8 cellular contexts compared by ENCODE assay signal in genomic region chr7:125059861-125060456, GRCh38.
DNase-seq lines count a peak whose midpoint lies in the region; ATAC-seq, FAIRE-seq and TF ChIP-seq lines count a peak whose summit lies in the region.

No MANE protein-coding gene starts in this region.

- no peaks in the 10 kb centered on the region for H3K9me3 Mint-ChIP-seq in activated T-cell treated with anti-CD3 and anti-CD28 coated beads, Interleukin-2, amount 50 U/mL, for 72 hours

- POLR2A ChIA-PET in endothelial cell of umbilical vein (lab: Charles Lee): no interaction called here

- no peaks in the 10 kb centered on the region for H3K27me3 ChIP-seq in endothelial cell of umbilical vein (ENCODE audit: control insufficient read depth in 2 of 2, insufficient read depth in 2 of 2, low read length in 2 of 2)

- no peaks in the 10 kb centered on the region for H3K79me2 ChIP-seq in endothelial cell of umbilical vein (ENCODE audit: control insufficient read depth, insufficient read depth, low read length)

- ATAC-seq in HG02623 (IDR thresholded peaks at IDR 0.05; ENCODE audit: unreplicated experiment): no peak
- no peak for ATAC-seq in activated T-cell treated with anti-CD3 and anti-CD28 coated beads, Interleukin-2, amount 50 U/mL, for 72 hours (replicated peaks in 1 of 2)

- peak; percentile 71 for TF ChIP-seq CTCF in 22Rv1 (IDR thresholded peaks at IDR 0.05)
- TF ChIP-seq CTCF in GM13976 (IDR thresholded peaks at IDR 0.05; ENCODE audit: borderline replicate concordance, control extremely low read depth, extremely low read depth, insufficient read depth, missing control alignments): no peak
- peak; percentile 3 to 24 for TF ChIP-seq CTCF in endothelial cell of umbilical vein (IDR thresholded peaks at IDR 0.05; ENCODE audit: extremely low read depth in 1 of 2, insufficient read depth in 1 of 2, low read depth in 1 of 2, low read length in 2 of 2)
- no peak for TF ChIP-seq CTCF in GM20000 (IDR thresholded peaks at IDR 0.05; ENCODE audit: extremely low read depth, missing control alignments)

- intact Hi-C loops in endothelial cell of umbilical vein (cut with micrococcal nuclease): loop anchor here (1.0 to 10.0 kb wide), 5 partner anchors 77 to 611 kb away; no protein-coding TSS in a partner anchor

- no peak overlapping the region for H2AFZ ChIP-seq in endothelial cell of umbilical vein (ENCODE audit: low read depth, low read length)

- no peaks in the 10 kb centered on the region for H3K36me3 ChIP-seq in endothelial cell of umbilical vein (ENCODE audit: control insufficient read depth in 2 of 2, extremely low read depth in 1 of 2, insufficient read depth in 2 of 2, low read length in 2 of 2)

- dilution Hi-C loops in endothelial cell of umbilical vein (cut with MboI; ENCODE audit: extremely low pct_ligation_motif_present, low sequenced_read_pairs): no loop called here

- no peak for TF ChIP-seq POLR2A in endothelial cell of umbilical vein (IDR thresholded peaks at IDR 0.05; ENCODE audit: low read depth, low read length)

- DNase-seq in GM13976 (ENCODE audit: low spot score) (peak; percentile 8), NCI-H82 treated with DMSO at 0.1 percent for 48 hours (lab: John Stamatoyannopoulos, UW; ENCODE audit: unreplicated experiment) (peak; percentile 20), endothelial cell of umbilical vein (ENCODE audit: low read depth, low spot score) (peak; percentile 36), activated gamma-delta T cell treated with Interleukin-2 at 50 U/mL for 16 hours (no peak), GM20000 (ENCODE audit: low spot score) (no peak)
- no peak for DNase-seq in activated T-cell treated with anti-CD3 and anti-CD28 coated beads, Interleukin-2, amount 50 U/mL, for 72 hours

- peaks cover 13% of the 10 kb centered on the region for H3K4me1 ChIP-seq in endothelial cell of umbilical vein (ENCODE audit: control insufficient read depth, extremely low read depth, insufficient read depth, low read length)

- no peaks in the 10 kb centered on the region for H3K9me1 ChIP-seq in endothelial cell of umbilical vein (replicated peaks; ENCODE audit: control insufficient read depth, extremely low read depth, insufficient read depth, low read length)

- CTCF ChIA-PET in endothelial cell of umbilical vein (lab: Charles Lee): interaction anchor here (0.6 to 6.7 kb wide), 60 partner anchors 9 to 1840 kb away, joined by 3 to 297 read pairs (median 4); partner anchors contain the start of gene POT1

- no peak for FAIRE-seq in endothelial cell of umbilical vein (lab: Jason Lieb, UNC)

- no TSS peak for BruUV-seq in endothelial cell of umbilical vein (replicated peaks; lab: Mats Ljungman, UMichigan)

- H3K27ac ChIP-seq in 22Rv1 (peak overlapping the region; percentile 38), endothelial cell of umbilical vein (ENCODE audit: insufficient read depth, low read depth, low read length) (no peak overlapping the region)

- no peaks in the 10 kb centered on the region for H4K20me1 ChIP-seq in endothelial cell of umbilical vein (replicated peaks; ENCODE audit: control insufficient read depth, extremely low read depth, insufficient read depth, low read length)

- H3K4me3 Mint-ChIP-seq in activated T-cell treated with anti-CD3 and anti-CD28 coated beads, Interleukin-2, amount 50 U/mL, for 72 hours: no peak overlapping the region

- in situ Hi-C loops in GM13976 (cut with MboI; ENCODE audit: low sequenced_read_pairs, unreplicated experiment): loop anchor here (25.0 kb wide), 1 partner anchor 602 kb away; no protein-coding TSS in a partner anchor

- H3K4me1 Mint-ChIP-seq in activated T-cell treated with anti-CD3 and anti-CD28 coated beads, Interleukin-2, amount 50 U/mL, for 72 hours (ENCODE audit: low read depth): no peaks in the 10 kb centered on the region

- H3K27me3 Mint-ChIP-seq in activated T-cell treated with anti-CD3 and anti-CD28 coated beads, Interleukin-2, amount 50 U/mL, for 72 hours (ENCODE audit: low read depth): no peaks in the 10 kb centered on the region

- no peaks in the 10 kb centered on the region for H3K36me3 Mint-ChIP-seq in activated T-cell treated with anti-CD3 and anti-CD28 coated beads, Interleukin-2, amount 50 U/mL, for 72 hours (ENCODE audit: insufficient read depth in 2 of 2)

- peak overlapping the region in 1 of 3 experiments; percentile 52 for H3K4me3 ChIP-seq in endothelial cell of umbilical vein (replicated peaks in 1 of 3; ENCODE audit: insufficient read depth in 1 of 3, low read depth in 1 of 3, low read length in 3 of 3)

- H3K9me3 ChIP-seq in endothelial cell of umbilical vein (replicated peaks; ENCODE audit: control insufficient read depth, insufficient read depth, low read length): no peaks in the 10 kb centered on the region

- H3K27ac Mint-ChIP-seq in activated T-cell treated with anti-CD3 and anti-CD28 coated beads, Interleukin-2, amount 50 U/mL, for 72 hours: no peak overlapping the region

- peak overlapping the region; percentile 42 for H3K4me2 ChIP-seq in endothelial cell of umbilical vein (ENCODE audit: insufficient read depth, low read length)

- H3K9ac ChIP-seq in endothelial cell of umbilical vein (replicated peaks; ENCODE audit: extremely low read depth, insufficient read depth, low read length): no peak overlapping the region

TF ChIP-seq in endothelial cell of umbilical vein, 7 proteins besides CTCF, POLR2A, EP300 and RAD21:
- TF ChIP-seq EZH2 (IDR thresholded peaks at IDR 0.05; ENCODE audit: borderline replicate concordance, low read depth, low read length, severe bottlenecking) (no peak), MAX (IDR thresholded peaks at IDR 0.05; ENCODE audit: insufficient read depth, insufficient read length) (no peak), GATA2 (IDR thresholded peaks at IDR 0.05; ENCODE audit: insufficient read depth, insufficient read length, low read depth, low read length) (no peak), MYC (IDR thresholded peaks at IDR 0.05; ENCODE audit: low read depth, low read length) (no peak), POLR2AphosphoS5 (IDR thresholded peaks at IDR 0.05; ENCODE audit: insufficient read depth, low read depth, low read length) (no peak), FOS (IDR thresholded peaks at IDR 0.05; ENCODE audit: borderline replicate concordance, insufficient read depth, low read length) (no peak), JUN (IDR thresholded peaks at IDR 0.05; ENCODE audit: borderline replicate concordance, insufficient read depth, insufficient read length, low read depth) (no peak)

Comparison
In these comparisons a context has a peak if more than half of its experiments do, and no peak if none do; other contexts are left out.
1. CTCF ChIP-seq: peak in 22Rv1 (single experiment) and endothelial cell of umbilical vein (2 of 2); none in GM13976 (single experiment) and GM20000 (single experiment).
2. DNase-seq: peak in GM13976 (single experiment), NCI-H82 treated with DMSO at 0.1 percent for 48 hours (single experiment) and endothelial cell of umbilical vein (single experiment); none in activated gamma-delta T cell treated with Interleukin-2 at 50 U/mL for 16 hours (single experiment), GM20000 (single experiment) and activated T-cell treated with anti-CD3 and anti-CD28 coated beads, Interleukin-2, amount 50 U/mL, for 72 hours (0 of 2).